ENCODE assay signal across 1 cellular context in the genomic region with DNA sequence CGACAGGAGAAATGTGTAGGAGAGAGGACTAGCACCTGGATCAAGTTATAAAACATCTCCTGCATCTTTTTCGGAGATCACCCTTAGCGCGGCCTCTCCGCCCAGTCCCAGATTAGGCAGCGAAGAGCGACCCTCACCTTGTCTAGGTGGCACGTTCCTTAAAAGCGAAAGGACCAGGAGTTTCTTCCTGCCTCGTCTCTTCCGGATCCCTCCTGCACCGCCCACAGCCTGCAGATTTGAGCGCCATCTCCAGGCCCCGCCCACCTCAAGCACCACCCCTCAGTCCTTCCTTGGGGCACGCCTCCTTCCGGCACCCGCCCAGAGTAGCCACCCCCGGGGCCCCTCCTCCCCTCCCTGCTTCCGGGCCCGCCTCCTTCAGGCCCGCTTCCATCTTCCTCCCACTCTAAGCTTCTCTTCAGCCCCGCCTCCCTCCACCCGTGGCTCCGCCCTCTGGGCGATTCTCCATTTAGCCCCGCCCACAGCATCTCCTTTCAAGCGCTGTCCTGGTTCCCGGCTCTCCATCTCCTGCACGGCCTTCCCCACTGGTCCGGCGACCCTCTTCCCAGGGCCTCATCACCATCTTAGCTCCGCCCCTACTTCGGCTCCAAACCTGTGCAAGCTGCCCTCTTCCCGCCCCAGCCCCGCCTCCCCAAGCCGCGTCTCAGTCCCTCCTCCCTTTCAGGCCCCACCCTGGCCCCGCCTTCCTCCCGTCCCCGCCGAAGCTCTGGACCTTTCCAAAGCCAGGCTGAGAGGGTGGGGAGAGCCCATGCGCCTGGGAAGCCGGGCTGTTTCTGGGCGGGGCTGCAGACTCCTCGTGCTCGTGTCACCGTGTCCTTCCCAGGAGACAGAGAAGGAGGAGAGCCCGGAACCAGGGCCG.
TF ChIP-seq lines count a peak whose summit lies in the region.

No MANE protein-coding gene starts in this region.

TF ChIP-seq in HepG2, 621 proteins besides CTCF, POLR2A, EP300 and RAD21 (continued from another document and continues in another):
- TF ChIP-seq, protein P1, sequence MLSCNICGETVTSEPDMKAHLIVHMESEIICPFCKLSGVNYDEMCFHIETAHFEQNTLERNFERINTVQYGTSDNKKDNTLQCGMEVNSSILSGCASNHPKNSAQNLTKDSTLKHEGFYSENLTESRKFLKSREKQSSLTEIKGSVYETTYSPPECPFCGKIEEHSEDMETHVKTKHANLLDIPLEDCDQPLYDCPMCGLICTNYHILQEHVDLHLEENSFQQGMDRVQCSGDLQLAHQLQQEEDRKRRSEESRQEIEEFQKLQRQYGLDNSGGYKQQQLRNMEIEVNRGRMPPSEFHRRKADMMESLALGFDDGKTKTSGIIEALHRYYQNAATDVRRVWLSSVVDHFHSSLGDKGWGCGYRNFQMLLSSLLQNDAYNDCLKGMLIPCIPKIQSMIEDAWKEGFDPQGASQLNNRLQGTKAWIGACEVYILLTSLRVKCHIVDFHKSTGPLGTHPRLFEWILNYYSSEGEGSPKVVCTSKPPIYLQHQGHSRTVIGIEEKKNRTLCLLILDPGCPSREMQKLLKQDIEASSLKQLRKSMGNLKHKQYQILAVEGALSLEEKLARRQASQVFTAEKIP (CRISPR knock-in tag; IDR thresholded peaks at IDR 0.05; ENCODE audit: borderline replicate concordance), result no peak
- TF ChIP-seq, protein P2, sequence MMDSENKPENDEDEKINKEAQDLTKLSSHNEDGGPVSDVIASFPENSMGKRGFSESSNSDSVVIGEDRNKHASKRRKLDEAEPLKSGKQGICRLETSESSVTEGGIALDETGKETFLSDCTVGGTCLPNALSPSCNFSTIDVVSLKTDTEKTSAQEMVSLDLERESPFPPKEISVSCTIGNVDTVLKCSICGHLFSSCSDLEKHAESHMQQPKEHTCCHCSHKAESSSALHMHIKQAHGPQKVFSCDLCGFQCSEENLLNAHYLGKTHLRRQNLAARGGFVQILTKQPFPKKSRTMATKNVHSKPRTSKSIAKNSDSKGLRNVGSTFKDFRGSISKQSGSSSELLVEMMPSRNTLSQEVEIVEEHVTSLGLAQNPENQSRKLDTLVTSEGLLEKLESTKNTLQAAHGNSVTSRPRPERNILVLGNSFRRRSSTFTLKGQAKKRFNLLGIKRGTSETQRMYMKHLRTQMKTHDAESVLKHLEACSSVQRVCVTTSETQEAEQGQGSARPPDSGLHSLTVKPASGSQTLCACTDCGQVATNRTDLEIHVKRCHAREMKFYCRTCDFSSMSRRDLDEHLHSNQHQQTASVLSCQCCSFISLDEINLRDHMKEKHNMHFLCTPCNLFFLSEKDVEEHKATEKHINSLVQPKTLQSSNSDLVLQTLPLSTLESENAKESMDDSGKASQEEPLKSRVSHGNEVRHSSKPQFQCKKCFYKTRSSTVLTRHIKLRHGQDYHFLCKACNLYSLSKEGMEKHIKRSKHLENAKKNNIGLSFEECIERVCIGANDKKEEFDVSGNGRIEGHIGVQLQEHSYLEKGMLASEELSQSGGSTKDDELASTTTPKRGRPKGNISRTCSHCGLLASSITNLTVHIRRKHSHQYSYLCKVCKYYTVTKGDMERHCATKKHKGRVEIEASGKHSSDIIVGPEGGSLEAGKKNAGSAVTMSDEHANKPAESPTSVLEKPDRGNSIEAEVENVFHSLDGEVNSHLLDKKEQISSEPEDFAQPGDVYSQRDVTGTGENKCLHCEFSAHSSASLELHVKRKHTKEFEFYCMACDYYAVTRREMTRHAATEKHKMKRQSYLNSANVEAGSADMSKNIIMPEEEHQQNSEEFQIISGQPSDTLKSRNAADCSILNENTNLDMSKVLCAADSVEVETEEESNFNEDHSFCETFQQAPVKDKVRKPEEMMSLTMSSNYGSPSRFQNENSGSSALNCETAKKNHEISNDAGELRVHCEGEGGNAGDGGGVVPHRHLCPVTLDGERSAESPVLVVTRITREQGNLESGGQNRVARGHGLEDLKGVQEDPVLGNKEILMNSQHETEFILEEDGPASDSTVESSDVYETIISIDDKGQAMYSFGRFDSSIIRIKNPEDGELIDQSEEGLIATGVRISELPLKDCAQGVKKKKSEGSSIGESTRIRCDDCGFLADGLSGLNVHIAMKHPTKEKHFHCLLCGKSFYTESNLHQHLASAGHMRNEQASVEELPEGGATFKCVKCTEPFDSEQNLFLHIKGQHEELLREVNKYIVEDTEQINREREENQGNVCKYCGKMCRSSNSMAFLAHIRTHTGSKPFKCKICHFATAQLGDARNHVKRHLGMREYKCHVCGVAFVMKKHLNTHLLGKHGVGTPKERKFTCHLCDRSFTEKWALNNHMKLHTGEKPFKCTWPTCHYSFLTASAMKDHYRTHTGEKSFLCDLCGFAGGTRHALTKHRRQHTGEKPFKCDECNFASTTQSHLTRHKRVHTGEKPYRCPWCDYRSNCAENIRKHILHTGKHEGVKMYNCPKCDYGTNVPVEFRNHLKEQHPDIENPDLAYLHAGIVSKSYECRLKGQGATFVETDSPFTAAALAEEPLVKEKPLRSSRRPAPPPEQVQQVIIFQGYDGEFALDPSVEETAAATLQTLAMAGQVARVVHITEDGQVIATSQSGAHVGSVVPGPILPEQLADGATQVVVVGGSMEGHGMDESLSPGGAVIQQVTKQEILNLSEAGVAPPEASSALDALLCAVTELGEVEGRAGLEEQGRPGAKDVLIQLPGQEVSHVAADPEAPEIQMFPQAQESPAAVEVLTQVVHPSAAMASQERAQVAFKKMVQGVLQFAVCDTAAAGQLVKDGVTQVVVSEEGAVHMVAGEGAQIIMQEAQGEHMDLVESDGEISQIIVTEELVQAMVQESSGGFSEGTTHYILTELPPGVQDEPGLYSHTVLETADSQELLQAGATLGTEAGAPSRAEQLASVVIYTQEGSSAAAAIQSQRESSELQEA (CRISPR knock-in tag; IDR thresholded peaks at IDR 0.05; ENCODE audit: not compliant biosample characterization), result no peak
- TF ChIP-seq CEBPG (CRISPR knock-in tag; IDR thresholded peaks at IDR 0.05) (no peak), ZNF577 (CRISPR knock-in tag; IDR thresholded peaks at IDR 0.05; ENCODE audit: borderline replicate concordance, low read depth) (no peak), ZFP41 (CRISPR knock-in tag; IDR thresholded peaks at IDR 0.05; ENCODE audit: borderline replicate concordance) (no peak), KDM5A (IDR thresholded peaks at IDR 0.05; ENCODE audit: borderline replicate concordance, low read length) (no peak; the same call in 1 of the 2 replicates), HNRNPLL (IDR thresholded peaks at IDR 0.05; ENCODE audit: low read depth, low read length, poor library complexity, severe bottlenecking) (peak; percentile 80), EZH2 (conservative IDR thresholded peaks at IDR 0.05; ENCODE audit: low read depth, low read length) (no peak), ZSCAN25 (CRISPR knock-in tag; IDR thresholded peaks at IDR 0.05) (peak; percentile 58; the same call in 1 of the 2 replicates), HNRNPUL1 (IDR thresholded peaks at IDR 0.05; ENCODE audit: low read depth, low read length) (no peak), ZNF343 (CRISPR knock-in tag; IDR thresholded peaks at IDR 0.05) (no peak), ZMYM2 (CRISPR knock-in tag; IDR thresholded peaks at IDR 0.05) (no peak), PTBP1 (IDR thresholded peaks at IDR 0.05; ENCODE audit: low read depth, low read length, poor library complexity, severe bottlenecking) (no peak), TSC22D2 (CRISPR knock-in tag; IDR thresholded peaks at IDR 0.05; ENCODE audit: borderline replicate concordance) (peak; percentile 72), ZNF232 (CRISPR knock-in tag; IDR thresholded peaks at IDR 0.05; ENCODE audit: borderline replicate concordance) (no peak; the same call in 1 of the 2 replicates), HDAC6 (IDR thresholded peaks at IDR 0.05; ENCODE audit: low read depth, low read length) (no peak), ZBTB20 (CRISPR knock-in tag; IDR thresholded peaks at IDR 0.05; ENCODE audit: borderline replicate concordance, low read depth) (peak; percentile 53; the same call in 1 of the 2 replicates), SRSF1 (optimal IDR thresholded peaks at IDR 0.05; ENCODE audit: low read depth, low read length) (peak; percentile 64), ZNF891 (CRISPR knock-in tag; IDR thresholded peaks at IDR 0.05) (peak; percentile 96), KLF9 (CRISPR knock-in tag; IDR thresholded peaks at IDR 0.05; ENCODE audit: low read depth) (no peak)
- TF ChIP-seq, protein P3, sequence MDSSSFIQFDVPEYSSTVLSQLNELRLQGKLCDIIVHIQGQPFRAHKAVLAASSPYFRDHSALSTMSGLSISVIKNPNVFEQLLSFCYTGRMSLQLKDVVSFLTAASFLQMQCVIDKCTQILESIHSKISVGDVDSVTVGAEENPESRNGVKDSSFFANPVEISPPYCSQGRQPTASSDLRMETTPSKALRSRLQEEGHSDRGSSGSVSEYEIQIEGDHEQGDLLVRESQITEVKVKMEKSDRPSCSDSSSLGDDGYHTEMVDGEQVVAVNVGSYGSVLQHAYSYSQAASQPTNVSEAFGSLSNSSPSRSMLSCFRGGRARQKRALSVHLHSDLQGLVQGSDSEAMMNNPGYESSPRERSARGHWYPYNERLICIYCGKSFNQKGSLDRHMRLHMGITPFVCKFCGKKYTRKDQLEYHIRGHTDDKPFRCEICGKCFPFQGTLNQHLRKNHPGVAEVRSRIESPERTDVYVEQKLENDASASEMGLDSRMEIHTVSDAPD (CRISPR knock-in tag; IDR thresholded peaks at IDR 0.05), result no peak
- TF ChIP-seq, protein P4, sequence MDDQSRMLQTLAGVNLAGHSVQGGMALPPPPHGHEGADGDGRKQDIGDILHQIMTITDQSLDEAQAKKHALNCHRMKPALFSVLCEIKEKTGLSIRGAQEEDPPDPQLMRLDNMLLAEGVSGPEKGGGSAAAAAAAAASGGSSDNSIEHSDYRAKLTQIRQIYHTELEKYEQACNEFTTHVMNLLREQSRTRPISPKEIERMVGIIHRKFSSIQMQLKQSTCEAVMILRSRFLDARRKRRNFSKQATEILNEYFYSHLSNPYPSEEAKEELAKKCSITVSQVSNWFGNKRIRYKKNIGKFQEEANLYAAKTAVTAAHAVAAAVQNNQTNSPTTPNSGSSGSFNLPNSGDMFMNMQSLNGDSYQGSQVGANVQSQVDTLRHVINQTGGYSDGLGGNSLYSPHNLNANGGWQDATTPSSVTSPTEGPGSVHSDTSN (CRISPR knock-in tag; IDR thresholded peaks at IDR 0.05; ENCODE audit: borderline replicate concordance), result no peak
- TF ChIP-seq, protein P5, sequence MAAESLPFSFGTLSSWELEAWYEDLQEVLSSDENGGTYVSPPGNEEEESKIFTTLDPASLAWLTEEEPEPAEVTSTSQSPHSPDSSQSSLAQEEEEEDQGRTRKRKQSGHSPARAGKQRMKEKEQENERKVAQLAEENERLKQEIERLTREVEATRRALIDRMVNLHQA (CRISPR knock-in tag; IDR thresholded peaks at IDR 0.05), result 0 out of 2 replicates have a peak, but pooled peaks have one; percentile 30
- TF ChIP-seq, protein P6, sequence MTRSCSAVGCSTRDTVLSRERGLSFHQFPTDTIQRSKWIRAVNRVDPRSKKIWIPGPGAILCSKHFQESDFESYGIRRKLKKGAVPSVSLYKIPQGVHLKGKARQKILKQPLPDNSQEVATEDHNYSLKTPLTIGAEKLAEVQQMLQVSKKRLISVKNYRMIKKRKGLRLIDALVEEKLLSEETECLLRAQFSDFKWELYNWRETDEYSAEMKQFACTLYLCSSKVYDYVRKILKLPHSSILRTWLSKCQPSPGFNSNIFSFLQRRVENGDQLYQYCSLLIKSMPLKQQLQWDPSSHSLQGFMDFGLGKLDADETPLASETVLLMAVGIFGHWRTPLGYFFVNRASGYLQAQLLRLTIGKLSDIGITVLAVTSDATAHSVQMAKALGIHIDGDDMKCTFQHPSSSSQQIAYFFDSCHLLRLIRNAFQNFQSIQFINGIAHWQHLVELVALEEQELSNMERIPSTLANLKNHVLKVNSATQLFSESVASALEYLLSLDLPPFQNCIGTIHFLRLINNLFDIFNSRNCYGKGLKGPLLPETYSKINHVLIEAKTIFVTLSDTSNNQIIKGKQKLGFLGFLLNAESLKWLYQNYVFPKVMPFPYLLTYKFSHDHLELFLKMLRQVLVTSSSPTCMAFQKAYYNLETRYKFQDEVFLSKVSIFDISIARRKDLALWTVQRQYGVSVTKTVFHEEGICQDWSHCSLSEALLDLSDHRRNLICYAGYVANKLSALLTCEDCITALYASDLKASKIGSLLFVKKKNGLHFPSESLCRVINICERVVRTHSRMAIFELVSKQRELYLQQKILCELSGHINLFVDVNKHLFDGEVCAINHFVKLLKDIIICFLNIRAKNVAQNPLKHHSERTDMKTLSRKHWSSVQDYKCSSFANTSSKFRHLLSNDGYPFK (CRISPR knock-in tag; IDR thresholded peaks at IDR 0.05; ENCODE audit: borderline replicate concordance), result peak; percentile 66; the same call in 1 of the 2 replicates
- TF ChIP-seq, protein P7, sequence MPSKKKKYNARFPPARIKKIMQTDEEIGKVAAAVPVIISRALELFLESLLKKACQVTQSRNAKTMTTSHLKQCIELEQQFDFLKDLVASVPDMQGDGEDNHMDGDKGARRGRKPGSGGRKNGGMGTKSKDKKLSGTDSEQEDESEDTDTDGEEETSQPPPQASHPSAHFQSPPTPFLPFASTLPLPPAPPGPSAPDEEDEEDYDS (CRISPR knock-in tag; IDR thresholded peaks at IDR 0.05), result peak; percentile 100
- TF ChIP-seq, protein P8, sequence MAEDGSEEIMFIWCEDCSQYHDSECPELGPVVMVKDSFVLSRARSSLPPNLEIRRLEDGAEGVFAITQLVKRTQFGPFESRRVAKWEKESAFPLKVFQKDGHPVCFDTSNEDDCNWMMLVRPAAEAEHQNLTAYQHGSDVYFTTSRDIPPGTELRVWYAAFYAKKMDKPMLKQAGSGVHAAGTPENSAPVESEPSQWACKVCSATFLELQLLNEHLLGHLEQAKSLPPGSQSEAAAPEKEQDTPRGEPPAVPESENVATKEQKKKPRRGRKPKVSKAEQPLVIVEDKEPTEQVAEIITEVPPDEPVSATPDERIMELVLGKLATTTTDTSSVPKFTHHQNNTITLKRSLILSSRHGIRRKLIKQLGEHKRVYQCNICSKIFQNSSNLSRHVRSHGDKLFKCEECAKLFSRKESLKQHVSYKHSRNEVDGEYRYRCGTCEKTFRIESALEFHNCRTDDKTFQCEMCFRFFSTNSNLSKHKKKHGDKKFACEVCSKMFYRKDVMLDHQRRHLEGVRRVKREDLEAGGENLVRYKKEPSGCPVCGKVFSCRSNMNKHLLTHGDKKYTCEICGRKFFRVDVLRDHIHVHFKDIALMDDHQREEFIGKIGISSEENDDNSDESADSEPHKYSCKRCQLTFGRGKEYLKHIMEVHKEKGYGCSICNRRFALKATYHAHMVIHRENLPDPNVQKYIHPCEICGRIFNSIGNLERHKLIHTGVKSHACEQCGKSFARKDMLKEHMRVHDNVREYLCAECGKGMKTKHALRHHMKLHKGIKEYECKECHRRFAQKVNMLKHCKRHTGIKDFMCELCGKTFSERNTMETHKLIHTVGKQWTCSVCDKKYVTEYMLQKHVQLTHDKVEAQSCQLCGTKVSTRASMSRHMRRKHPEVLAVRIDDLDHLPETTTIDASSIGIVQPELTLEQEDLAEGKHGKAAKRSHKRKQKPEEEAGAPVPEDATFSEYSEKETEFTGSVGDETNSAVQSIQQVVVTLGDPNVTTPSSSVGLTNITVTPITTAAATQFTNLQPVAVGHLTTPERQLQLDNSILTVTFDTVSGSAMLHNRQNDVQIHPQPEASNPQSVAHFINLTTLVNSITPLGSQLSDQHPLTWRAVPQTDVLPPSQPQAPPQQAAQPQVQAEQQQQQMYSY (CRISPR knock-in tag; IDR thresholded peaks at IDR 0.05), result peak; percentile 63; the same call in 1 of the 2 replicates
- TF ChIP-seq, protein P9, sequence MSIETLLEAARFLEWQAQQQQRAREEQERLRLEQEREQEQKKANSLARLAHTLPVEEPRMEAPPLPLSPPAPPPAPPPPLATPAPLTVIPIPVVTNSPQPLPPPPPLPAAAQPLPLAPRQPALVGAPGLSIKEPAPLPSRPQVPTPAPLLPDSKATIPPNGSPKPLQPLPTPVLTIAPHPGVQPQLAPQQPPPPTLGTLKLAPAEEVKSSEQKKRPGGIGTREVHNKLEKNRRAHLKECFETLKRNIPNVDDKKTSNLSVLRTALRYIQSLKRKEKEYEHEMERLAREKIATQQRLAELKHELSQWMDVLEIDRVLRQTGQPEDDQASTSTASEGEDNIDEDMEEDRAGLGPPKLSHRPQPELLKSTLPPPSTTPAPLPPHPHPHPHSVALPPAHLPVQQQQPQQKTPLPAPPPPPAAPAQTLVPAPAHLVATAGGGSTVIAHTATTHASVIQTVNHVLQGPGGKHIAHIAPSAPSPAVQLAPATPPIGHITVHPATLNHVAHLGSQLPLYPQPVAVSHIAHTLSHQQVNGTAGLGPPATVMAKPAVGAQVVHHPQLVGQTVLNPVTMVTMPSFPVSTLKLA (IDR thresholded peaks at IDR 0.05), result peak; percentile 65
